ENCODE assay signal across 26 cellular contexts in genomic region chr3:124207077-124207476, GRCh38.
"Had no signal": no experiment of that assay in that cellular context is flagged by ENCODE, and none has a peak within 500 bp of the region (broad histone marks: within the 10 kb centered on the region; RNA-seq: fewer than 3 reads in every experiment).

No MANE protein-coding gene starts in this region.

- H3K36me3 ChIP-seq: left ventricle myocardium inferior, neural progenitor cell, neutrophil, right lobe of liver, stomach, thyroid gland, transverse colon, upper lobe of left lung had no signal

- H2AFZ ChIP-seq: neural progenitor cell, parathyroid adenoma had no signal

- DNase-seq: hypothalamus; immature natural killer cell; left ventricle myocardium inferior; mesendoderm; naive B cell; natural killer cell; nephron progenitor cell; occipital lobe; psoas muscle; right lobe of liver; stimulated activated CD4-positive, alpha-beta T cell treated with anti-CD3 and anti-CD28 coated beads, Interleukin-15, amount 100 ng/mL, for 24 hours; stimulated activated CD4-positive, alpha-beta T cell treated with anti-CD3 and anti-CD28 coated beads, Interleukin-2, amount 100 ng/mL, for 24 hours; stimulated activated CD4-positive, alpha-beta T cell treated with anti-CD3 and anti-CD28 coated beads, Interleukin-4, amount 100 ng/mL, for 1 hour; stimulated activated naive B cell treated with anti-CD40 and anti-IgM and Interleukin-4, amounts not matched to agents 10 μg/mL and 1 μg/mL and 100 μg/mL, for 72 hours; stimulated activated naive CD8-positive, alpha-beta T cell treated with anti-CD3 and anti-CD28 coated beads, Interleukin-15, Interleukin-2, amounts not matched to agents 100 U/mL and 50 U/mL, for 24 hours; stomach; testis; thyroid gland; transverse colon; upper lobe of left lung had no signal

- H3K9me3 ChIP-seq: left ventricle myocardium inferior, neutrophil, psoas muscle, right lobe of liver, stomach, testis, thyroid gland, transverse colon, upper lobe of left lung had no signal

- H3K27me3 ChIP-seq: neural progenitor cell, right lobe of liver, stomach, testis, thyroid gland, transverse colon, upper lobe of left lung had no signal

- H3K4me1 ChIP-seq: right lobe of liver, thyroid gland had no signal

- H3K9ac ChIP-seq: neural progenitor cell, parathyroid adenoma had no signal

- FAIRE-seq: islet of Langerhans had no signal

- ATAC-seq: natural killer cell; right lobe of liver; stimulated activated naive B cell treated with anti-CD40 and anti-IgM and Interleukin-4, amounts not matched to agents 10 μg/mL and 1 μg/mL and 100 μg/mL, for 72 hours; stimulated activated naive CD8-positive, alpha-beta T cell treated with anti-CD3 and anti-CD28 coated beads, Interleukin-15, Interleukin-2, amounts not matched to agents 100 U/mL and 50 U/mL, for 24 hours had no signal

- H3K4me2 ChIP-seq: neural progenitor cell, smooth muscle cell had no signal

- H3K27ac ChIP-seq: left ventricle myocardium inferior, neural progenitor cell, neutrophil, parathyroid adenoma, psoas muscle, right lobe of liver, stomach, testis, thyroid gland, transverse colon, upper lobe of left lung had no signal

- H3K4me3 ChIP-seq: left ventricle myocardium inferior, lung, neural progenitor cell, psoas muscle, right lobe of liver, smooth muscle cell, stomach, testis, thyroid gland, transverse colon, upper lobe of left lung had no signal
